Comparison of ENCODE assay signal across 3 cellular contexts in the genomic region with DNA sequence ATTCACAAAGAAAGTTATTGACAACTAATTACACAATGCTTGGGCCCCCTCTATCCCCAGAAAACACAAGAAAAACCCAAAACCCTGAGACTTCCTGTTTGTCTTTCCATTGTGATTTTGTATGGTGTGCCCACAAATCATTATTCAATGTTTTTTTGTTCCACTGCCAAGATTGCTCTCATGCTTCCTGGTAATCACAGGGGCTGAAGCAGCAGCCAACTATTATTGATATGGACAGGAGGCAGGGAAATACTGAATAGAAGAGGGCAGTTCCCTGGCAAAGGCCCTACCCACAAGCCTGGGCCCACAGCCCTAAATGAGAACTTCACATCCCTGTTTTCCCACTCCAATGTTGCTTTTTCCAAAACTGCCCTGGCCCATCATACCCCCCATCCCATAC.
TF ChIP-seq lines count a peak whose summit lies in the region.

No MANE protein-coding gene starts in this region.

TF ChIP-seq in liver, 16 proteins besides CTCF, POLR2A, EP300 and RAD21:
- no peak for TF ChIP-seq TAF1 (conservative IDR thresholded peaks at IDR 0.05)
- TF ChIP-seq EGR1 (IDR thresholded peaks at IDR 0.05; ENCODE audit: low read depth in 2 of 2): no peak
- TF ChIP-seq FOXA2 (IDR thresholded peaks at IDR 0.05): no peak
- TF ChIP-seq SP1 (IDR thresholded peaks at IDR 0.05): peak; percentile 12
- TF ChIP-seq RXRA (IDR thresholded peaks at IDR 0.05): no peak
- TF ChIP-seq HNF4A (conservative IDR thresholded peaks at IDR 0.05): peak in 1 of 2 donors; percentile 18
- peak in 1 of 2 donors; percentile 17 for TF ChIP-seq GABPA (IDR thresholded peaks at IDR 0.05 in 1 of 2, conservative IDR thresholded peaks at IDR 0.05 in 1 of 2)

TF ChIP-seq in HepG2, 621 proteins besides CTCF, POLR2A, EP300 and RAD21:
- no peak for TF ChIP-seq GATAD1 (CRISPR knock-in tag; IDR thresholded peaks at IDR 0.05)
- no peak for TF ChIP-seq ZNF251 (CRISPR knock-in tag; IDR thresholded peaks at IDR 0.05)
- no peak for TF ChIP-seq ZC3H4 (CRISPR knock-in tag; IDR thresholded peaks at IDR 0.05; ENCODE audit: borderline replicate concordance)
- TF ChIP-seq DNMT3B (CRISPR knock-in tag; conservative IDR thresholded peaks at IDR 0.05): no peak
- TF ChIP-seq PAX8 (CRISPR knock-in tag; IDR thresholded peaks at IDR 0.05; ENCODE audit: borderline replicate concordance): no peak
- no peak for TF ChIP-seq GTF2F1 (IDR thresholded peaks at IDR 0.05; ENCODE audit: low read length)
- no peak for TF ChIP-seq MXD4 (CRISPR knock-in tag; IDR thresholded peaks at IDR 0.05)
- no peak for TF ChIP-seq ESRRA (CRISPR knock-in tag; IDR thresholded peaks at IDR 0.05; ENCODE audit: low read depth)
- TF ChIP-seq ZNF414 (CRISPR knock-in tag; IDR thresholded peaks at IDR 0.05): no peak
- TF ChIP-seq NR2C2 (CRISPR knock-in tag; IDR thresholded peaks at IDR 0.05; ENCODE audit: borderline replicate concordance): no peak
- no peak for TF ChIP-seq GATAD2A (CRISPR knock-in tag; IDR thresholded peaks at IDR 0.05)
- no peak for TF ChIP-seq BHLHE40 (IDR thresholded peaks at IDR 0.05; ENCODE audit: low read length)

TF ChIP-seq in SK-N-SH, 30 proteins besides CTCF, POLR2A, EP300 and RAD21:
- TF ChIP-seq RXRA (IDR thresholded peaks at IDR 0.05; ENCODE audit: borderline replicate concordance, low read depth) (no peak), REST (IDR thresholded peaks at IDR 0.05; ENCODE audit: low read depth, low read length) (no peak), YY1 (IDR thresholded peaks at IDR 0.05; ENCODE audit: low read depth) (no peak), JUND (IDR thresholded peaks at IDR 0.05) (no peak), SMC3 (IDR thresholded peaks at IDR 0.05; ENCODE audit: low read depth, low read length) (no peak), TAF1 (IDR thresholded peaks at IDR 0.05; ENCODE audit: borderline replicate concordance, low read depth, low read length) (no peak), FOSL2 (IDR thresholded peaks at IDR 0.05; ENCODE audit: borderline replicate concordance, low read depth) (no peak), SIN3A (IDR thresholded peaks at IDR 0.05; ENCODE audit: borderline replicate concordance, low read depth, low read length) (no peak), CHD2 (IDR thresholded peaks at IDR 0.05; ENCODE audit: low read length, partially characterized antibody) (no peak), FOXM1 (IDR thresholded peaks at IDR 0.05; ENCODE audit: low read depth) (no peak), NRF1 (IDR thresholded peaks at IDR 0.05; ENCODE audit: low read depth, low read length) (no peak), IRF3 (IDR thresholded peaks at IDR 0.05; ENCODE audit: low read depth, low read length) (no peak), TCF12 (IDR thresholded peaks at IDR 0.05) (no peak), POLR2AphosphoS5 (IDR thresholded peaks at IDR 0.05; ENCODE audit: low read depth, low read length) (no peak), NFIC (IDR thresholded peaks at IDR 0.05; ENCODE audit: borderline replicate concordance) (no peak)
- TF ChIP-seq, protein P1, sequence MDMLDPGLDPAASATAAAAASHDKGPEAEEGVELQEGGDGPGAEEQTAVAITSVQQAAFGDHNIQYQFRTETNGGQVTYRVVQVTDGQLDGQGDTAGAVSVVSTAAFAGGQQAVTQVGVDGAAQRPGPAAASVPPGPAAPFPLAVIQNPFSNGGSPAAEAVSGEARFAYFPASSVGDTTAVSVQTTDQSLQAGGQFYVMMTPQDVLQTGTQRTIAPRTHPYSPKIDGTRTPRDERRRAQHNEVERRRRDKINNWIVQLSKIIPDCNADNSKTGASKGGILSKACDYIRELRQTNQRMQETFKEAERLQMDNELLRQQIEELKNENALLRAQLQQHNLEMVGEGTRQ (IDR thresholded peaks at IDR 0.05; ENCODE audit: borderline replicate concordance, low read depth, low read length): no peak
